ENCODE assay signal across 8 cellular contexts in the genomic region with DNA sequence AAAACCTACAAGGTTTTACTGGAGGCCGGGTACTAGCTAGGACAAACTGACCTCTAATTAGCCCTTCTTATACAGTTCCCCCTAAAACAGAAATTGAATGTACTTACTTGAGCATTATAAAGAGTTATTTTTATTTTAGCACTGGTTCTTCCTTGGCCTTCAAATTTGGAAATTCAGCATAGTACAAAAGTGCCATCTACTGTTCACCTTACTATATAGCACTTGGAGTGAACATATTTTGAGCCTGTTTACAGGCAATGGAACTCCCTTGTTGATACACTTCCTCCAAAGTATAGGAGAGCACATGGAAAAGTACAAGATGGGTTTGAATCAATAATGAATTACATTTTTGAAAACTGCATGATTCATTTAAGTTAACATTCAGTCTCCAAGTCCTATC. TPM values are rescaled to one million over a fixed set of nuclear protein-coding genes. Genes with fewer than 3 reads are reported as not detected.
DNase-seq lines count a peak whose midpoint lies in the region; ATAC-seq and TF ChIP-seq lines count a peak whose summit lies in the region.

No MANE protein-coding gene starts in this region.

- CTCF ChIA-PET in activated CD4-positive, alpha-beta memory T cell treated with anti-CD3 and anti-CD28 coated beads, Interleukin-2, amount 10 ng/mL, durations not matched to agents 7 days and 5 days (lab: Charles Lee) = interaction anchor here (0.9 to 11.2 kb wide), 7 partner anchors 9 to 519 kb away, joined by 3 to 209 read pairs (median 4); no protein-coding TSS in a partner anchor
- CTCF ChIA-PET in activated CD4-positive, alpha-beta memory T cell treated with anti-CD3 and anti-CD28 coated beads for 36 hours (lab: Charles Lee) = interaction anchor here (0.7 to 7.1 kb wide), 9 partner anchors 15 to 511 kb away, joined by 3 to 88 read pairs (median 5); no protein-coding TSS in a partner anchor

- H3K27ac Mint-ChIP-seq in activated CD4-positive, alpha-beta memory T cell treated with anti-CD3 and anti-CD28 coated beads, Interleukin-2, amount 10 ng/mL, durations not matched to agents 7 days and 5 days = peak overlapping the region; percentile 12
- H3K27ac Mint-ChIP-seq in activated CD4-positive, alpha-beta memory T cell treated with anti-CD3 and anti-CD28 coated beads for 36 hours = no peak overlapping the region
- no peak overlapping the region for H3K27ac Mint-ChIP-seq in activated T-helper 1 cell treated with anti-CD3 and anti-CD28 coated beads, Interleukin-12 subunit alpha, Interleukin-12 subunit beta, Interleukin-2, Interleukin-4 antibody, amounts not matched to agents 30 ng/mL and 10 ng/mL and 1 ng/mL, durations not matched to agents 14 hours and 24 hours and 36 hours

- no peak overlapping the region for H3K27ac ChIP-seq in mesendoderm (ENCODE audit: low read depth, low read length)

- no peak overlapping the region for H2BK5ac ChIP-seq in mesendoderm (ENCODE audit: low read length)

- H3K56ac ChIP-seq in mesendoderm (ENCODE audit: low read length) = no peak overlapping the region

- TF ChIP-seq CTCF in cardiac fibroblast (IDR thresholded peaks at IDR 0.05; ENCODE audit: low read depth, low read length) = peak; percentile 75

- intact Hi-C loops in activated CD4-positive, alpha-beta memory T cell treated with anti-CD3 and anti-CD28 coated beads for 36 hours (cut with micrococcal nuclease) = loop anchor here (1.0 to 10.0 kb wide), 5 partner anchors 59 to 1292 kb away; no protein-coding TSS in a partner anchor
- intact Hi-C loops in activated T-helper 1 cell treated with anti-CD3 and anti-CD28 coated beads, Interleukin-12 subunit alpha, Interleukin-12 subunit beta, Interleukin-2, Interleukin-4 antibody, amounts not matched to agents 30 ng/mL and 10 ng/mL and 1 ng/mL, durations not matched to agents 14 hours and 24 hours and 36 hours (cut with micrococcal nuclease) = loop anchor here (1.0 to 10.0 kb wide), 10 partner anchors 59 to 1492 kb away; a partner anchor contains a TSS

- no peaks in the 10 kb centered on the region for H3K36me3 ChIP-seq in mesendoderm (ENCODE audit: control insufficient read depth, insufficient read depth, low read length)

- no peak overlapping the region for H2BK120ac ChIP-seq in mesendoderm (ENCODE audit: low read depth, low read length)

- POLR2A ChIA-PET in activated CD4-positive, alpha-beta memory T cell treated with anti-CD3 and anti-CD28 coated beads, Interleukin-2, amount 10 ng/mL, durations not matched to agents 7 days and 5 days (lab: Charles Lee) = no interaction called here
- POLR2A ChIA-PET in activated CD4-positive, alpha-beta memory T cell treated with anti-CD3 and anti-CD28 coated beads for 36 hours (lab: Charles Lee) = no interaction called here

- no peak overlapping the region for H3K4me3 ChIP-seq in cardiac fibroblast (replicated peaks in 1 of 2; ENCODE audit: low read depth in 2 of 2, low read length in 2 of 2)
- H3K4me3 ChIP-seq in mesendoderm (ENCODE audit: low read length) = no peak overlapping the region

- no peaks in the 10 kb centered on the region for H3K4me1 ChIP-seq in mesendoderm (ENCODE audit: control insufficient read depth, low read depth, low read length)

- H3K4me3 Mint-ChIP-seq in activated CD4-positive, alpha-beta memory T cell treated with anti-CD3 and anti-CD28 coated beads, Interleukin-2, amount 10 ng/mL, durations not matched to agents 7 days and 5 days = no peak overlapping the region
- no peak overlapping the region for H3K4me3 Mint-ChIP-seq in activated CD4-positive, alpha-beta memory T cell treated with anti-CD3 and anti-CD28 coated beads for 36 hours
- H3K4me3 Mint-ChIP-seq in activated T-helper 1 cell treated with anti-CD3 and anti-CD28 coated beads, Interleukin-12 subunit alpha, Interleukin-12 subunit beta, Interleukin-2, Interleukin-4 antibody, amounts not matched to agents 30 ng/mL and 10 ng/mL and 1 ng/mL, durations not matched to agents 14 hours and 24 hours and 36 hours = no peak overlapping the region

- H3K18ac ChIP-seq in mesendoderm (ENCODE audit: low read length) = no peak overlapping the region

- H3K23ac ChIP-seq in mesendoderm (ENCODE audit: low read length) = no peak overlapping the region

- no peak overlapping the region for H4K8ac ChIP-seq in mesendoderm (ENCODE audit: low read depth, low read length)

- H3K9ac ChIP-seq in mesendoderm (ENCODE audit: low read length) = no peak overlapping the region

- no peaks in the 10 kb centered on the region for H3K27me3 Mint-ChIP-seq in activated CD4-positive, alpha-beta memory T cell treated with anti-CD3 and anti-CD28 coated beads, Interleukin-2, amount 10 ng/mL, durations not matched to agents 7 days and 5 days
- no peaks in the 10 kb centered on the region for H3K27me3 Mint-ChIP-seq in activated CD4-positive, alpha-beta memory T cell treated with anti-CD3 and anti-CD28 coated beads for 36 hours
- H3K27me3 Mint-ChIP-seq in activated T-helper 1 cell treated with anti-CD3 and anti-CD28 coated beads, Interleukin-12 subunit alpha, Interleukin-12 subunit beta, Interleukin-2, Interleukin-4 antibody, amounts not matched to agents 30 ng/mL and 10 ng/mL and 1 ng/mL, durations not matched to agents 14 hours and 24 hours and 36 hours (ENCODE audit: insufficient read depth) = no peaks in the 10 kb centered on the region

- no peak overlapping the region for H2BK15ac ChIP-seq in mesendoderm (replicated peaks; ENCODE audit: low read depth)

- no peak overlapping the region for H3K4ac ChIP-seq in mesendoderm (ENCODE audit: low read depth, low read length)

- H3K36me3 Mint-ChIP-seq in activated CD4-positive, alpha-beta memory T cell treated with anti-CD3 and anti-CD28 coated beads, Interleukin-2, amount 10 ng/mL, durations not matched to agents 7 days and 5 days (ENCODE audit: low read depth) = peaks cover 3% of the 10 kb centered on the region
- no peaks in the 10 kb centered on the region for H3K36me3 Mint-ChIP-seq in activated CD4-positive, alpha-beta memory T cell treated with anti-CD3 and anti-CD28 coated beads for 36 hours
- peaks cover 5% of the 10 kb centered on the region for H3K36me3 Mint-ChIP-seq in activated T-helper 1 cell treated with anti-CD3 and anti-CD28 coated beads, Interleukin-12 subunit alpha, Interleukin-12 subunit beta, Interleukin-2, Interleukin-4 antibody, amounts not matched to agents 30 ng/mL and 10 ng/mL and 1 ng/mL, durations not matched to agents 14 hours and 24 hours and 36 hours (ENCODE audit: low read depth)

- no peak for DNase-seq in activated CD4-positive, alpha-beta memory T cell treated with anti-CD3 and anti-CD28 coated beads, Interleukin-2, amount 10 ng/mL, durations not matched to agents 7 days and 5 days
- no peak for DNase-seq in activated CD4-positive, alpha-beta memory T cell treated with anti-CD3 and anti-CD28 coated beads for 36 hours
- peak; percentile 52 for DNase-seq in NCI-H460 (ENCODE audit: extremely low read depth, low read depth)
- peak; percentile 76 to 78 for DNase-seq in cardiac fibroblast (ENCODE audit: low read depth in 2 of 2)
- DNase-seq in mesendoderm = peak; percentile 46
- DNase-seq in occipital lobe (lab: John Stamatoyannopoulos, UW) = no peak
- DNase-seq in activated T-helper 1 cell treated with anti-CD3 and anti-CD28 coated beads, Interleukin-12 subunit alpha, Interleukin-12 subunit beta, Interleukin-2, Interleukin-4 antibody, amounts not matched to agents 30 ng/mL and 10 ng/mL and 1 ng/mL, durations not matched to agents 14 hours and 24 hours and 36 hours (ENCODE audit: low spot score) = no peak

- no peaks in the 10 kb centered on the region for H3K9me3 Mint-ChIP-seq in activated CD4-positive, alpha-beta memory T cell treated with anti-CD3 and anti-CD28 coated beads, Interleukin-2, amount 10 ng/mL, durations not matched to agents 7 days and 5 days
- H3K9me3 Mint-ChIP-seq in activated CD4-positive, alpha-beta memory T cell treated with anti-CD3 and anti-CD28 coated beads for 36 hours = no peaks in the 10 kb centered on the region
- no peaks in the 10 kb centered on the region for H3K9me3 Mint-ChIP-seq in activated T-helper 1 cell treated with anti-CD3 and anti-CD28 coated beads, Interleukin-12 subunit alpha, Interleukin-12 subunit beta, Interleukin-2, Interleukin-4 antibody, amounts not matched to agents 30 ng/mL and 10 ng/mL and 1 ng/mL, durations not matched to agents 14 hours and 24 hours and 36 hours

- no peak overlapping the region for H4K5ac ChIP-seq in mesendoderm (ENCODE audit: low read length)

- peak; percentile 24 for ATAC-seq in HG02884 (IDR thresholded peaks at IDR 0.05; ENCODE audit: unreplicated experiment)

- no peak overlapping the region for H2AK5ac ChIP-seq in mesendoderm (ENCODE audit: low read length)

- peaks cover 32% of the 10 kb centered on the region for H3K4me1 Mint-ChIP-seq in activated CD4-positive, alpha-beta memory T cell treated with anti-CD3 and anti-CD28 coated beads, Interleukin-2, amount 10 ng/mL, durations not matched to agents 7 days and 5 days
- peaks cover 12% of the 10 kb centered on the region for H3K4me1 Mint-ChIP-seq in activated CD4-positive, alpha-beta memory T cell treated with anti-CD3 and anti-CD28 coated beads for 36 hours (ENCODE audit: low read depth)
- H3K4me1 Mint-ChIP-seq in activated T-helper 1 cell treated with anti-CD3 and anti-CD28 coated beads, Interleukin-12 subunit alpha, Interleukin-12 subunit beta, Interleukin-2, Interleukin-4 antibody, amounts not matched to agents 30 ng/mL and 10 ng/mL and 1 ng/mL, durations not matched to agents 14 hours and 24 hours and 36 hours (ENCODE audit: low read depth) = peaks cover 25% of the 10 kb centered on the region

- no peaks in the 10 kb centered on the region for H3K79me2 ChIP-seq in mesendoderm (ENCODE audit: control insufficient read depth, insufficient read depth, low read length)

- no CpG with 5 or more reads among the region's 1 CpG for WGBS in mesendoderm (ENCODE audit: extremely low coverage, insufficient coverage, low lambda C conversion rate)

- H3K4me2 ChIP-seq in mesendoderm (ENCODE audit: low read length) = no peak overlapping the region

- no peaks in the 10 kb centered on the region for H3K27me3 ChIP-seq in mesendoderm (ENCODE audit: insufficient read depth, low read length, poor library complexity)

- H3K79me1 ChIP-seq in mesendoderm (ENCODE audit: low read length) = no peaks in the 10 kb centered on the region

RNA-seq across cellular contexts. Expression of gene POC1B, which starts 3.9 kb away (rescaled TPM):
- 10 to 100 TPM; 56.8 to 58.6 TPM for total RNA-seq in activated CD4-positive, alpha-beta memory T cell treated with anti-CD3 and anti-CD28 coated beads, Interleukin-2, amount 10 ng/mL, durations not matched to agents 7 days and 5 days
- 10 to 100 TPM; 38.2 to 40.9 TPM for total RNA-seq in activated CD4-positive, alpha-beta memory T cell treated with anti-CD3 and anti-CD28 coated beads for 36 hours
- 39.2 and 43.9 TPM in 2 replicates for total RNA-seq in NCI-H460 (2014; rRNA removed; shearing (Covaris generic))
- 15.3 and 24.1 TPM in 2 replicates for polyA plus RNA-seq in NCI-H460 (2014; cell fraction: nucleus; rRNA removed)
- 8.7 TPM for polyA plus RNA-seq in mesendoderm (2013, experiment 1 of 2)
- polyA plus RNA-seq in mesendoderm (2013, experiment 2 of 2) = 9.1 TPM
- 15.6 TPM for total RNA-seq in occipital lobe
- 22.0 and 22.6 TPM in 2 replicates for total RNA-seq in activated T-helper 1 cell treated with anti-CD3 and anti-CD28 coated beads, Interleukin-12 subunit alpha, Interleukin-12 subunit beta, Interleukin-2, Interleukin-4 antibody, amounts not matched to agents 30 ng/mL and 10 ng/mL and 1 ng/mL, durations not matched to agents 14 hours and 24 hours and 36 hours

RNA-seq across cellular contexts. Expression of gene GALNT4, which starts 5.1 kb away (rescaled TPM):
- total RNA-seq in activated CD4-positive, alpha-beta memory T cell treated with anti-CD3 and anti-CD28 coated beads, Interleukin-2, amount 10 ng/mL, durations not matched to agents 7 days and 5 days = 10 to 100 TPM; 21.5 to 23.3 TPM
- total RNA-seq in activated CD4-positive, alpha-beta memory T cell treated with anti-CD3 and anti-CD28 coated beads for 36 hours = 1 to 10 TPM; 5.8 to 6.0 TPM
- total RNA-seq in NCI-H460 (2014; rRNA removed; shearing (Covaris generic)) = 9.7 and 10.7 TPM in 2 replicates
- 4.0 and 6.0 TPM in 2 replicates for polyA plus RNA-seq in NCI-H460 (2014; cell fraction: nucleus; rRNA removed)
- 2.2 TPM for polyA plus RNA-seq in mesendoderm (2013, experiment 1 of 2)
- 2.3 TPM for polyA plus RNA-seq in mesendoderm (2013, experiment 2 of 2)
- 3.3 TPM for total RNA-seq in occipital lobe
- total RNA-seq in activated T-helper 1 cell treated with anti-CD3 and anti-CD28 coated beads, Interleukin-12 subunit alpha, Interleukin-12 subunit beta, Interleukin-2, Interleukin-4 antibody, amounts not matched to agents 30 ng/mL and 10 ng/mL and 1 ng/mL, durations not matched to agents 14 hours and 24 hours and 36 hours = 8.7 TPM in 2 replicates

Comparison
In these comparisons a context has a peak if more than half of its experiments do, and no peak if none do; other contexts are left out.
1. DNase-seq: peak in NCI-H460 (single experiment), cardiac fibroblast (2 of 2) and mesendoderm (single experiment); none in activated CD4-positive, alpha-beta memory T cell treated with anti-CD3 and anti-CD28 coated beads, Interleukin-2, amount 10 ng/mL, durations not matched to agents 7 days and 5 days (single experiment), activated CD4-positive, alpha-beta memory T cell treated with anti-CD3 and anti-CD28 coated beads for 36 hours (single experiment), occipital lobe (single experiment) and activated T-helper 1 cell treated with anti-CD3 and anti-CD28 coated beads, Interleukin-12 subunit alpha, Interleukin-12 subunit beta, Interleukin-2, Interleukin-4 antibody, amounts not matched to agents 30 ng/mL and 10 ng/mL and 1 ng/mL, durations not matched to agents 14 hours and 24 hours and 36 hours (single experiment).